ENCODE assay signal across 1 cellular context in genomic region chr2:88599527-88599926, GRCh38.
TF ChIP-seq lines count a peak whose summit lies in the region.

No MANE protein-coding gene starts in this region.

TF ChIP-seq in endothelial cell of umbilical vein, 7 proteins besides CTCF, POLR2A, EP300 and RAD21 (continued from another document):
- TF ChIP-seq JUN (IDR thresholded peaks at IDR 0.05; ENCODE audit: borderline replicate concordance, insufficient read depth, insufficient read length, low read depth), result no peak
- no peak for TF ChIP-seq FOS (IDR thresholded peaks at IDR 0.05; ENCODE audit: borderline replicate concordance, insufficient read depth, low read length)
- no peak for TF ChIP-seq MAX (IDR thresholded peaks at IDR 0.05; ENCODE audit: insufficient read depth, insufficient read length)
